In genomic region chr12:93378373-93379310, GRCh38 we compare ENCODE assay signal across 8 cellular contexts. TPM values are rescaled to one million over a fixed set of nuclear protein-coding genes. Genes with fewer than 3 reads are reported as not detected.
A peak's percentile ranks its signal among the peaks of the same experiment; 100 is the strongest.
DNase-seq lines count a peak whose midpoint lies in the region; ATAC-seq and TF ChIP-seq lines count a peak whose summit lies in the region.

No MANE protein-coding gene starts in this region.

- ATAC-seq in GM18498 (IDR thresholded peaks at IDR 0.05; ENCODE audit: unreplicated experiment) (peak; percentile 40), HG02943 (IDR thresholded peaks at IDR 0.05; ENCODE audit: low read depth, unreplicated experiment) (peak; percentile 36), right lobe of liver (peak; percentile 10 to 22 (median 13))

- H3K9me3 ChIP-seq in right lobe of liver: no peaks in the 10 kb centered on the region

- WGBS in right lobe of liver (ENCODE audit: insufficient coverage, low coverage, low lambda C conversion rate, missing lambda C conversion rate): 0% methylated on average over 33 of the region's 45 CpGs

- TF ChIP-seq POLR2A in right lobe of liver (IDR thresholded peaks at IDR 0.05): no peak

- intact Hi-C loops in right lobe of liver (cut with DNase I): no loop called here

- DNase-seq in NCI-H2227 treated with DMSO at 0.1 percent for 48 hours (lab: John Stamatoyannopoulos, UW) (peak; percentile 21), right lobe of liver (peak; percentile 43 to 59 (median 57))
- peak; percentile 23 to 25 for DNase-seq in activated CD4-positive, alpha-beta T cell treated with anti-CD3 and anti-CD28 coated beads for 24 hours (ENCODE audit: low read depth in 2 of 2)
- DNase-seq in stimulated activated CD4-positive, alpha-beta T cell treated with anti-CD3 and anti-CD28 coated beads, TNF-alpha, amount 100 ng/mL, for 24 hours (ENCODE audit: low read depth in 3 of 3): peak; percentile 21 to 46 (median 35)

- TF ChIP-seq CTCF in 22Rv1 (IDR thresholded peaks at IDR 0.05) (no peak), right lobe of liver (IDR thresholded peaks at IDR 0.05) (no peak)

- peak overlapping the region; percentile 75 to 80 (median 79) for H3K4me3 ChIP-seq in right lobe of liver

- peaks cover 4 to 48% (median 17%) of the 10 kb centered on the region in 4 donors for H3K4me1 ChIP-seq in right lobe of liver

- no peaks in the 10 kb centered on the region for H3K27me3 ChIP-seq in right lobe of liver

- H3K36me3 ChIP-seq in right lobe of liver: no peaks in the 10 kb centered on the region

- H3K27ac ChIP-seq in 22Rv1: peak overlapping the region; percentile 74
- H3K27ac ChIP-seq in cingulate gyrus (ENCODE audit: low read depth, low read length): peak overlapping the region; percentile 81
- H3K27ac ChIP-seq in right lobe of liver: peak overlapping the region; percentile 94 to 99 (median 95)

RNA-seq across cellular contexts. Expression of gene NUDT4, which starts 0.9 kb away (rescaled TPM):
- total RNA-seq in right lobe of liver: 10 to 100 TPM; 13.1 to 23.1 (median 20.3) TPM

Comparison
In these comparisons a context has a peak if more than half of its experiments do, and no peak if none do; other contexts are left out.
1. Peak in every context shown above with its lines: DNase-seq, ATAC-seq, H3K4me3 ChIP-seq and H3K27ac ChIP-seq.